8 cellular contexts compared by ENCODE assay signal in genomic region chr5:177429248-177430045, GRCh38. TPM values are rescaled to one million over a fixed set of nuclear protein-coding genes. Genes with fewer than 3 reads are reported as not detected.
DNase-seq lines count a peak whose midpoint lies in the region; ATAC-seq and TF ChIP-seq lines count a peak whose summit lies in the region.

No MANE protein-coding gene starts in this region.

- peaks cover 69% of the 10 kb centered on the region for H3K36me3 Mint-ChIP-seq in activated CD4-positive, alpha-beta T cell treated with anti-CD3 and anti-CD28 coated beads, Interleukin-2, amount 10 ng/mL, durations not matched to agents 7 days and 5 days (ENCODE audit: low read depth)

- ATAC-seq in HG03457 (IDR thresholded peaks at IDR 0.05; ENCODE audit: unreplicated experiment): no peak
- ATAC-seq in HG03439 (IDR thresholded peaks at IDR 0.05; ENCODE audit: unreplicated experiment): no peak

- H3K4me1 Mint-ChIP-seq in activated CD4-positive, alpha-beta T cell treated with anti-CD3 and anti-CD28 coated beads, Interleukin-2, amount 10 ng/mL, durations not matched to agents 7 days and 5 days: peaks cover 66% of the 10 kb centered on the region

- H3K9me3 Mint-ChIP-seq in activated CD4-positive, alpha-beta T cell treated with anti-CD3 and anti-CD28 coated beads, Interleukin-2, amount 10 ng/mL, durations not matched to agents 7 days and 5 days: no peaks in the 10 kb centered on the region

- CTCF ChIA-PET in activated CD4-positive, alpha-beta T cell treated with anti-CD3 and anti-CD28 coated beads, Interleukin-2, amount 10 ng/mL, durations not matched to agents 7 days and 5 days (lab: Charles Lee): interaction anchor here (0.6 to 53.2 kb wide), 8 partner anchors 17 to 173 kb away, joined by 4 to 1643 read pairs (median 6); partner anchors contain the start of genes DBN1, F12, PFN3 and PRR7

- peaks cover 7 to 44% of the 10 kb centered on the region in 2 donors for H3K4me1 ChIP-seq in esophagus (ENCODE audit: control insufficient read depth in 2 of 2, insufficient read depth in 2 of 2, low read length in 1 of 2)
- peaks cover 12% of the 10 kb centered on the region for H3K4me1 ChIP-seq in testis

- POLR2A ChIA-PET in activated CD4-positive, alpha-beta T cell treated with anti-CD3 and anti-CD28 coated beads, Interleukin-2, amount 10 ng/mL, durations not matched to agents 7 days and 5 days (lab: Charles Lee): interaction anchor here (0.5 to 0.6 kb wide), 2 partner anchors 16 to 17 kb away, joined by 4 to 8 read pairs; partner anchors contain the start of gene PRR7

- peak overlapping the region; percentile 29 to 48 for H3K27ac ChIP-seq in esophagus (ENCODE audit: low read depth in 2 of 2, low read length in 1 of 2)
- no peak overlapping the region for H3K27ac ChIP-seq in testis

- DNase-seq in Jurkat, Clone E6-1 (ENCODE audit: low read depth, low spot score): peak; percentile 95
- DNase-seq in activated CD4-positive, alpha-beta T cell treated with anti-CD3 and anti-CD28 coated beads, Interleukin-2, amount 10 ng/mL, durations not matched to agents 7 days and 5 days: peak; percentile 90
- peak; percentile 60 to 73 for DNase-seq in stimulated activated CD4-positive, alpha-beta T cell treated with anti-CD3 and anti-CD28 coated beads, Interleukin-1b, Interleukin-23, amount 100 ng/mL, for 1 hour (ENCODE audit: low read depth in 2 of 2)
- DNase-seq in globus pallidus (ENCODE audit: low spot score) (no peak), testis (no peak)

- no peaks in the 10 kb centered on the region for H3K9me3 ChIP-seq in esophagus (ENCODE audit: control insufficient read depth in 2 of 2, insufficient read depth in 1 of 2, low read depth in 1 of 2, low read length in 1 of 2)
- no peaks in the 10 kb centered on the region for H3K9me3 ChIP-seq in testis

- no peaks in the 10 kb centered on the region for H3K27me3 Mint-ChIP-seq in activated CD4-positive, alpha-beta T cell treated with anti-CD3 and anti-CD28 coated beads, Interleukin-2, amount 10 ng/mL, durations not matched to agents 7 days and 5 days

- H3K27ac Mint-ChIP-seq in activated CD4-positive, alpha-beta T cell treated with anti-CD3 and anti-CD28 coated beads, Interleukin-2, amount 10 ng/mL, durations not matched to agents 7 days and 5 days: peak overlapping the region; percentile 92

- intact Hi-C loops in testis (cut with DNase I; ENCODE audit: low total_unique reads): no loop called here

- peak overlapping the region; percentile 79 for H3K4me3 ChIP-seq in Jurkat, Clone E6-1 (ENCODE audit: low read length)
- H3K4me3 ChIP-seq in esophagus (ENCODE audit: low read depth in 1 of 2, low read length in 2 of 2) (no peak overlapping the region), testis (no peak overlapping the region)

- peak overlapping the region; percentile 96 for H3K4me3 Mint-ChIP-seq in activated CD4-positive, alpha-beta T cell treated with anti-CD3 and anti-CD28 coated beads, Interleukin-2, amount 10 ng/mL, durations not matched to agents 7 days and 5 days

- WGBS in esophagus, 2 donors: 69 to 71% methylated on average over 6 of the region's 6 CpGs
- 80 to 91% methylated on average over 6 of the region's 6 CpGs for WGBS in testis, 2 donors

- peaks cover 0 to 27% of the 10 kb centered on the region in 2 donors for H3K36me3 ChIP-seq in esophagus (ENCODE audit: control insufficient read depth in 2 of 2, insufficient read depth in 2 of 2, low read length in 1 of 2)
- H3K36me3 ChIP-seq in testis (ENCODE audit: low read depth, missing control alignments): no peaks in the 10 kb centered on the region

- H3K27me3 ChIP-seq in esophagus (ENCODE audit: control insufficient read depth in 1 of 2, insufficient read depth in 2 of 2, low read length in 2 of 2) (no peaks in the 10 kb centered on the region), testis (no peaks in the 10 kb centered on the region)

- no peak for TF ChIP-seq POLR2A in testis (IDR thresholded peaks at IDR 0.05)

- no peak for TF ChIP-seq CTCF in testis (IDR thresholded peaks at IDR 0.05)

RNA-seq across cellular contexts. Expression of gene GRK6, which starts 3.0 kb away (rescaled TPM):
- 117 TPM for polyA plus RNA-seq in Jurkat, Clone E6-1 (2012; ENCODE audit: insufficient read depth, insufficient read length)
- 100 to 1,000 TPM; 242 to 296 TPM for total RNA-seq in activated CD4-positive, alpha-beta T cell treated with anti-CD3 and anti-CD28 coated beads, Interleukin-2, amount 10 ng/mL, durations not matched to agents 7 days and 5 days
- polyA plus RNA-seq in esophagus (10 to 100 TPM; 10.4 to 19.8 TPM), testis (ENCODE audit: insufficient read depth, low read depth, low replicate concordance) (32.6 TPM)
- 10 to 100 TPM; 51.8 to 57.0 TPM for total RNA-seq in testis

RNA-seq across cellular contexts. Expression of gene PRR7, which starts 17.2 kb away (rescaled TPM):
- 10.9 TPM for polyA plus RNA-seq in Jurkat, Clone E6-1 (2012; ENCODE audit: insufficient read depth, insufficient read length)
- 1 to 10 TPM; 5.3 to 9.7 TPM for total RNA-seq in activated CD4-positive, alpha-beta T cell treated with anti-CD3 and anti-CD28 coated beads, Interleukin-2, amount 10 ng/mL, durations not matched to agents 7 days and 5 days
- polyA plus RNA-seq in esophagus (1 to 10 TPM; 2.0 to 4.9 TPM), testis (ENCODE audit: insufficient read depth, low read depth, low replicate concordance) (2.8 TPM)
- total RNA-seq in testis: 10 to 100 TPM; 19.9 to 23.2 TPM

RNA-seq across cellular contexts. Expression of gene F12, which starts 20.1 kb away (rescaled TPM):
- 32.1 TPM for polyA plus RNA-seq in Jurkat, Clone E6-1 (2012; ENCODE audit: insufficient read depth, insufficient read length)
- total RNA-seq in activated CD4-positive, alpha-beta T cell treated with anti-CD3 and anti-CD28 coated beads, Interleukin-2, amount 10 ng/mL, durations not matched to agents 7 days and 5 days: under 1 TPM; 0.22 to 0.60 TPM
- polyA plus RNA-seq in esophagus (10 to 100 TPM; 18.1 to 33.5 TPM), testis (ENCODE audit: insufficient read depth, low read depth, low replicate concordance) (4.9 TPM)
- 1 to 10 TPM; 5.3 to 5.8 TPM for total RNA-seq in testis

RNA-seq across cellular contexts. Expression of gene PFN3, which starts 29.0 kb away (rescaled TPM):
- not detected for polyA plus RNA-seq in Jurkat, Clone E6-1 (2012; ENCODE audit: insufficient read depth, insufficient read length)
- not detected for total RNA-seq in activated CD4-positive, alpha-beta T cell treated with anti-CD3 and anti-CD28 coated beads, Interleukin-2, amount 10 ng/mL, durations not matched to agents 7 days and 5 days
- polyA plus RNA-seq in esophagus: under 1 TPM in 1 of 2 donors, not detected in 1; 0.21 TPM
- 10 to 100 TPM; 27.5 to 45.7 TPM for total RNA-seq in testis
- 7.4 TPM for polyA plus RNA-seq in testis (ENCODE audit: insufficient read depth, low read depth, low replicate concordance)

RNA-seq across cellular contexts. Expression of gene DBN1, which starts 44.0 kb away (rescaled TPM):
- polyA plus RNA-seq in Jurkat, Clone E6-1 (2012; ENCODE audit: insufficient read depth, insufficient read length): 214 TPM
- total RNA-seq in activated CD4-positive, alpha-beta T cell treated with anti-CD3 and anti-CD28 coated beads, Interleukin-2, amount 10 ng/mL, durations not matched to agents 7 days and 5 days: 1 to 10 TPM; 4.2 to 4.8 TPM
- polyA plus RNA-seq in esophagus (10 to 100 TPM; 18.2 to 24.7 TPM), testis (ENCODE audit: insufficient read depth, low read depth, low replicate concordance) (50.5 TPM)
- 10 to 100 TPM; 69.6 to 83.1 TPM for total RNA-seq in testis

Comparison
In these comparisons a context has a peak if more than half of its experiments do, and no peak if none do; other contexts are left out.
1. DNase-seq: peak in Jurkat, Clone E6-1 (single experiment), activated CD4-positive, alpha-beta T cell treated with anti-CD3 and anti-CD28 coated beads, Interleukin-2, amount 10 ng/mL, durations not matched to agents 7 days and 5 days (single experiment) and stimulated activated CD4-positive, alpha-beta T cell treated with anti-CD3 and anti-CD28 coated beads, Interleukin-1b, Interleukin-23, amount 100 ng/mL, for 1 hour (2 of 2); none in globus pallidus (single experiment) and testis (single experiment).
2. H3K27ac ChIP-seq: peak in esophagus (2 of 2); none in testis (0 of 2).
3. RNA of gene GRK6, which starts 3.0 kb away (total RNA-seq): 242 to 296 TPM in activated CD4-positive, alpha-beta T cell treated with anti-CD3 and anti-CD28 coated beads, Interleukin-2, amount 10 ng/mL, durations not matched to agents 7 days and 5 days; 51.8 to 57.0 TPM in testis; every median in the first group is over 4 times any median in the second.